Comparison of ENCODE assay signal across 8 cellular contexts in the genomic region with DNA sequence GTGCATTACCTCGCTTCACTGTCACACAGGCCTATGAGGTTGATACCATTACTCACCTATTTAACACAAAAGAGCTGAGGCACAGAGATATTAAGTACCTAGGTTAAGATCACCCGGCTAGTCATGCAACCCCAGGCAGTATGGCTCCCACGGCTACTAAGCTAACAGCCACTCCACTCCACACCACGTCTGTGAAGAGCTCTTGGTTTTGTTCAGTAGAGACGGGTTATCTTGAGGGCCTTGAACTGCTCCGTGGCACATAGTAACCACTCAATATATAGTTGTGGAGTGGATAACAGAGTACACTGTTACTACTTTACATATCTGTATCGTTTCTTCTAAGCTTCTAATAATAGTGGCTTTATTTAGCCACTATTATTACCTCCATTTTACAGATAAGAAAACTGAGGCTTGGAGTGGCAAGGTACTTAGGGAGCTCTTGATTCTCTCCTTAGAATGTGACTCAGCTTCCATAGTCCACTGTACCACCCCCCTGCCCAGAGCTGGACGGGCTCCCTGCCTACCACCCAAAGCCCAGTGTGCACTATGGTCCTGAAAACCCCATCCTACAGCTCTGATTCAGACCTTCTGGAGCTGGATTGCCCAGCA. TPM values are rescaled to one million over a fixed set of nuclear protein-coding genes. Genes with fewer than 3 reads are reported as not detected.
DNase-seq lines count a peak whose midpoint lies in the region; ATAC-seq, FAIRE-seq and TF ChIP-seq lines count a peak whose summit lies in the region.

No MANE protein-coding gene starts in this region.

- peak overlapping the region in 7 of 8 donors; percentile 47 to 85 (median 77) for H3K27ac ChIP-seq in spleen

- H3K4me1 ChIP-seq in spleen: peaks cover 2 to 35% (median 21%) of the 10 kb centered on the region in 6 donors

- no peak for ATAC-seq in activated B cell treated with CpG ODN at 0.5 μM for 24 hours (ENCODE audit: low read depth)
- ATAC-seq in HG03025 (IDR thresholded peaks at IDR 0.05; ENCODE audit: low FRiP score, unreplicated experiment): no peak
- ATAC-seq in GM19351 (IDR thresholded peaks at IDR 0.05; ENCODE audit: unreplicated experiment): no peak

- H3K9me3 Mint-ChIP-seq in HFFc6: no peaks in the 10 kb centered on the region
- H3K9me3 Mint-ChIP-seq in activated B cell treated with CpG ODN at 0.5 μM for 24 hours: no peaks in the 10 kb centered on the region

- H3K36me3 Mint-ChIP-seq in HFFc6 (ENCODE audit: low read depth) (no peaks in the 10 kb centered on the region), activated B cell treated with CpG ODN at 0.5 μM for 24 hours (ENCODE audit: low read depth) (no peaks in the 10 kb centered on the region)

- WGBS in spleen, 5 donors: 43 to 65% (median 58%) methylated on average over 8 of the region's 8 CpGs

- POLR2A ChIA-PET in activated B cell treated with CpG ODN at 0.5 μM for 24 hours (lab: Charles Lee): interaction anchor here (0.7 to 1.5 kb wide), 4 partner anchors 63 to 271 kb away, joined by 3 to 10 read pairs (median 5); a partner anchor contains a TSS

- CTCF ChIA-PET in activated B cell treated with CpG ODN at 0.5 μM for 24 hours (lab: Charles Lee): interaction anchor here (0.6 to 1.5 kb wide), 2 partner anchors 123 to 158 kb away, joined by 4 read pairs; no protein-coding TSS in a partner anchor

- peaks cover 0 to 18% (median 0%) of the 10 kb centered on the region in 6 donors for H3K36me3 ChIP-seq in spleen

- H3K27me3 Mint-ChIP-seq in HFFc6 (ENCODE audit: insufficient read depth) (peaks cover 3% of the 10 kb centered on the region), activated B cell treated with CpG ODN at 0.5 μM for 24 hours (no peaks in the 10 kb centered on the region)

- H3K4me1 Mint-ChIP-seq in HFFc6 (ENCODE audit: low read depth): peaks cover 10% of the 10 kb centered on the region
- H3K4me1 Mint-ChIP-seq in activated B cell treated with CpG ODN at 0.5 μM for 24 hours: peaks cover 5% of the 10 kb centered on the region

- no peaks in the 10 kb centered on the region for H3K27me3 ChIP-seq in spleen (replicated peaks in 1 of 7)

- TF ChIP-seq POLR2A in spleen (IDR thresholded peaks at IDR 0.05) (no peak), H54 (IDR thresholded peaks at IDR 0.05; ENCODE audit: low read depth, low read length) (no peak)

- H3K4me3 ChIP-seq in iPS-11a (ENCODE audit: low read depth, low read length) (peak overlapping the region; percentile 70), spleen (peak overlapping the region; percentile 49 to 83 (median 73))

- H3K4me3 Mint-ChIP-seq in HFFc6: peak overlapping the region; percentile 86
- H3K4me3 Mint-ChIP-seq in activated B cell treated with CpG ODN at 0.5 μM for 24 hours: peak overlapping the region; percentile 88

- intact Hi-C loops in activated B cell treated with CpG ODN at 0.5 μM for 24 hours (cut with micrococcal nuclease) (loop anchor here (2.0 to 5.0 kb wide), 5 partner anchors 61 to 604 kb away; a partner anchor contains a TSS), spleen (cut with DNase I; ENCODE audit: low total_unique reads) (loop anchor here (10.0 kb wide), 1 partner anchor 119 kb away; no protein-coding TSS in a partner anchor)

- FAIRE-seq in H54 (lab: Jason Lieb, UNC): no peak

- no peaks in the 10 kb centered on the region for H3K9me3 ChIP-seq in spleen

- DNase-seq in HFFc6: no peak
- no peak for DNase-seq in activated B cell treated with CpG ODN at 0.5 μM for 24 hours
- no peak for DNase-seq in spleen
- no peak for DNase-seq in H54 (ENCODE audit: insufficient read length, low spot score)
- DNase-seq in stimulated activated naive CD4-positive, alpha-beta T cell (lab: John Stamatoyannopoulos, UW): no peak

- TF ChIP-seq CTCF in HFFc6 (IDR thresholded peaks at IDR 0.05) (0 out of 2 replicates have a peak, but pooled peaks have one; percentile 32), activated B cell treated with CpG ODN at 0.5 μM for 24 hours (IDR thresholded peaks at IDR 0.05) (no peak), spleen (IDR thresholded peaks at IDR 0.05 in 8 of 11, conservative IDR thresholded peaks at IDR 0.05 in 3 of 11) (no peak)

- H3K27ac Mint-ChIP-seq in HFFc6: peak overlapping the region; percentile 77
- H3K27ac Mint-ChIP-seq in activated B cell treated with CpG ODN at 0.5 μM for 24 hours: no peak overlapping the region

RNA-seq across cellular contexts. Expression of a gene that starts 1.0 kb away (rescaled TPM):
- total RNA-seq in HFFc6 (2021; fragmentation: NEBNext Ultra II Directional; extraction: Animal tissue kit (Norgen Biotek cat#: 25700)): 1 to 10 TPM in 3 of 6 experiments, under 1 TPM in 3; 0.84 to 2.4 (median 1.1) TPM
- 0.59 and 0.78 TPM in 2 replicates for total RNA-seq in activated B cell treated with CpG ODN at 0.5 μM for 24 hours
- 10 to 100 TPM in 1 of 7 donors, 1 to 10 TPM in 6; 5.1 to 11.0 (median 6.8) TPM for total RNA-seq in spleen
- 1 to 10 TPM; 1.3 to 2.2 (median 1.7) TPM for polyA plus RNA-seq in spleen
